Comparison of ENCODE assay signal across 1 cellular context in the genomic region with DNA sequence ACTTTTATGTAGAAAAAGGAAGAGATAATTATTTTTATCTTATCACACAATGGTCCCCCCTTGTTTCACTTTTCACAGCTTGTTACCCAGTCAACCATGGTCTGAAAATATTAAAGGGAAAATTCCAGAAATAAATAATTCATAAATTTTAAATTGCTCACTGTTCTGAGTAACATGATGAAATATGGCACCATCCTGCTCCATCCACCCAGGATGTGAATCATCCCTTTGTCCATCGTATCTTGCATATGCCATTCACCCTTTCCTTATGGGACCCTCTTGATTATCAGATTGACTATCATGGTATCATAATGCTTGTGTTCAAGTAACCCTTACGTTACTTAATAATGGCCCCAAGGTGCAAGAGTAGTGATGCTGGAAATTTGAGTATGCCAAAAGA.
TF ChIP-seq lines count a peak whose summit lies in the region.

No MANE protein-coding gene starts in this region.

TF ChIP-seq in HepG2, 621 proteins besides CTCF, POLR2A, EP300 and RAD21:
- TF ChIP-seq ZNF780A (CRISPR knock-in tag; IDR thresholded peaks at IDR 0.05) (no peak), SYNCRIP (IDR thresholded peaks at IDR 0.05; ENCODE audit: insufficient read depth, low read depth, low read length) (no peak), ZFP91 (CRISPR knock-in tag; IDR thresholded peaks at IDR 0.05; ENCODE audit: borderline replicate concordance) (no peak), ZBTB1 (CRISPR knock-in tag; IDR thresholded peaks at IDR 0.05; ENCODE audit: borderline replicate concordance) (no peak), NFIC (IDR thresholded peaks at IDR 0.05; ENCODE audit: low read length) (no peak), FOXM1 (CRISPR knock-in tag; IDR thresholded peaks at IDR 0.05) (no peak), SP4 (CRISPR knock-in tag; IDR thresholded peaks at IDR 0.05) (no peak), ZKSCAN8 (CRISPR knock-in tag; IDR thresholded peaks at IDR 0.05; ENCODE audit: borderline replicate concordance) (no peak), CBX1 (IDR thresholded peaks at IDR 0.05; ENCODE audit: low read depth) (no peak), PLSCR1 (CRISPR knock-in tag; IDR thresholded peaks at IDR 0.05; ENCODE audit: borderline replicate concordance) (no peak), MED1 (CRISPR knock-in tag; IDR thresholded peaks at IDR 0.05) (no peak), ZNF235 (CRISPR knock-in tag; IDR thresholded peaks at IDR 0.05; ENCODE audit: borderline replicate concordance) (no peak), ISX (CRISPR knock-in tag; conservative IDR thresholded peaks at IDR 0.05) (no peak), PAWR (CRISPR knock-in tag; IDR thresholded peaks at IDR 0.05; ENCODE audit: borderline replicate concordance) (no peak)
- TF ChIP-seq, protein P1, sequence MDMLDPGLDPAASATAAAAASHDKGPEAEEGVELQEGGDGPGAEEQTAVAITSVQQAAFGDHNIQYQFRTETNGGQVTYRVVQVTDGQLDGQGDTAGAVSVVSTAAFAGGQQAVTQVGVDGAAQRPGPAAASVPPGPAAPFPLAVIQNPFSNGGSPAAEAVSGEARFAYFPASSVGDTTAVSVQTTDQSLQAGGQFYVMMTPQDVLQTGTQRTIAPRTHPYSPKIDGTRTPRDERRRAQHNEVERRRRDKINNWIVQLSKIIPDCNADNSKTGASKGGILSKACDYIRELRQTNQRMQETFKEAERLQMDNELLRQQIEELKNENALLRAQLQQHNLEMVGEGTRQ (IDR thresholded peaks at IDR 0.05; ENCODE audit: low read depth, low read length) = no peak
- TF ChIP-seq, protein P1 (CRISPR knock-in tag; IDR thresholded peaks at IDR 0.05; ENCODE audit: borderline replicate concordance) = no peak
- TF ChIP-seq, protein P2, sequence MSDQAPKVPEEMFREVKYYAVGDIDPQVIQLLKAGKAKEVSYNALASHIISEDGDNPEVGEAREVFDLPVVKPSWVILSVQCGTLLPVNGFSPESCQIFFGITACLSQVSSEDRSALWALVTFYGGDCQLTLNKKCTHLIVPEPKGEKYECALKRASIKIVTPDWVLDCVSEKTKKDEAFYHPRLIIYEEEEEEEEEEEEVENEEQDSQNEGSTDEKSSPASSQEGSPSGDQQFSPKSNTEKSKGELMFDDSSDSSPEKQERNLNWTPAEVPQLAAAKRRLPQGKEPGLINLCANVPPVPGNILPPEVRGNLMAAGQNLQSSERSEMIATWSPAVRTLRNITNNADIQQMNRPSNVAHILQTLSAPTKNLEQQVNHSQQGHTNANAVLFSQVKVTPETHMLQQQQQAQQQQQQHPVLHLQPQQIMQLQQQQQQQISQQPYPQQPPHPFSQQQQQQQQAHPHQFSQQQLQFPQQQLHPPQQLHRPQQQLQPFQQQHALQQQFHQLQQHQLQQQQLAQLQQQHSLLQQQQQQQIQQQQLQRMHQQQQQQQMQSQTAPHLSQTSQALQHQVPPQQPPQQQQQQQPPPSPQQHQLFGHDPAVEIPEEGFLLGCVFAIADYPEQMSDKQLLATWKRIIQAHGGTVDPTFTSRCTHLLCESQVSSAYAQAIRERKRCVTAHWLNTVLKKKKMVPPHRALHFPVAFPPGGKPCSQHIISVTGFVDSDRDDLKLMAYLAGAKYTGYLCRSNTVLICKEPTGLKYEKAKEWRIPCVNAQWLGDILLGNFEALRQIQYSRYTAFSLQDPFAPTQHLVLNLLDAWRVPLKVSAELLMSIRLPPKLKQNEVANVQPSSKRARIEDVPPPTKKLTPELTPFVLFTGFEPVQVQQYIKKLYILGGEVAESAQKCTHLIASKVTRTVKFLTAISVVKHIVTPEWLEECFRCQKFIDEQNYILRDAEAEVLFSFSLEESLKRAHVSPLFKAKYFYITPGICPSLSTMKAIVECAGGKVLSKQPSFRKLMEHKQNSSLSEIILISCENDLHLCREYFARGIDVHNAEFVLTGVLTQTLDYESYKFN (CRISPR knock-in tag; conservative IDR thresholded peaks at IDR 0.05) = no peak
- TF ChIP-seq, protein P3, sequence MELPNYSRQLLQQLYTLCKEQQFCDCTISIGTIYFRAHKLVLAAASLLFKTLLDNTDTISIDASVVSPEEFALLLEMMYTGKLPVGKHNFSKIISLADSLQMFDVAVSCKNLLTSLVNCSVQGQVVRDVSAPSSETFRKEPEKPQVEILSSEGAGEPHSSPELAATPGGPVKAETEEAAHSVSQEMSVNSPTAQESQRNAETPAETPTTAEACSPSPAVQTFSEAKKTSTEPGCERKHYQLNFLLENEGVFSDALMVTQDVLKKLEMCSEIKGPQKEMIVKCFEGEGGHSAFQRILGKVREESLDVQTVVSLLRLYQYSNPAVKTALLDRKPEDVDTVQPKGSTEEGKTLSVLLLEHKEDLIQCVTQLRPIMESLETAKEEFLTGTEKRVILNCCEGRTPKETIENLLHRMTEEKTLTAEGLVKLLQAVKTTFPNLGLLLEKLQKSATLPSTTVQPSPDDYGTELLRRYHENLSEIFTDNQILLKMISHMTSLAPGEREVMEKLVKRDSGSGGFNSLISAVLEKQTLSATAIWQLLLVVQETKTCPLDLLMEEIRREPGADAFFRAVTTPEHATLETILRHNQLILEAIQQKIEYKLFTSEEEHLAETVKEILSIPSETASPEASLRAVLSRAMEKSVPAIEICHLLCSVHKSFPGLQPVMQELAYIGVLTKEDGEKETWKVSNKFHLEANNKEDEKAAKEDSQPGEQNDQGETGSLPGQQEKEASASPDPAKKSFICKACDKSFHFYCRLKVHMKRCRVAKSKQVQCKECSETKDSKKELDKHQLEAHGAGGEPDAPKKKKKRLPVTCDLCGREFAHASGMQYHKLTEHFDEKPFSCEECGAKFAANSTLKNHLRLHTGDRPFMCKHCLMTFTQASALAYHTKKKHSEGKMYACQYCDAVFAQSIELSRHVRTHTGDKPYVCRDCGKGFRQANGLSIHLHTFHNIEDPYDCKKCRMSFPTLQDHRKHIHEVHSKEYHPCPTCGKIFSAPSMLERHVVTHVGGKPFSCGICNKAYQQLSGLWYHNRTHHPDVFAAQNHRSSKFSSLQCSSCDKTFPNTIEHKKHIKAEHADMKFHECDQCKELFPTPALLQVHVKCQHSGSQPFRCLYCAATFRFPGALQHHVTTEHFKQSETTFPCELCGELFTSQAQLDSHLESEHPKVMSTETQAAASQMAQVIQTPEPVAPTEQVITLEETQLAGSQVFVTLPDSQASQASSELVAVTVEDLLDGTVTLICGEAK (IDR thresholded peaks at IDR 0.05) = no peak
- TF ChIP-seq, protein P3 (CRISPR knock-in tag; IDR thresholded peaks at IDR 0.05) = no peak
- TF ChIP-seq, protein P4, sequence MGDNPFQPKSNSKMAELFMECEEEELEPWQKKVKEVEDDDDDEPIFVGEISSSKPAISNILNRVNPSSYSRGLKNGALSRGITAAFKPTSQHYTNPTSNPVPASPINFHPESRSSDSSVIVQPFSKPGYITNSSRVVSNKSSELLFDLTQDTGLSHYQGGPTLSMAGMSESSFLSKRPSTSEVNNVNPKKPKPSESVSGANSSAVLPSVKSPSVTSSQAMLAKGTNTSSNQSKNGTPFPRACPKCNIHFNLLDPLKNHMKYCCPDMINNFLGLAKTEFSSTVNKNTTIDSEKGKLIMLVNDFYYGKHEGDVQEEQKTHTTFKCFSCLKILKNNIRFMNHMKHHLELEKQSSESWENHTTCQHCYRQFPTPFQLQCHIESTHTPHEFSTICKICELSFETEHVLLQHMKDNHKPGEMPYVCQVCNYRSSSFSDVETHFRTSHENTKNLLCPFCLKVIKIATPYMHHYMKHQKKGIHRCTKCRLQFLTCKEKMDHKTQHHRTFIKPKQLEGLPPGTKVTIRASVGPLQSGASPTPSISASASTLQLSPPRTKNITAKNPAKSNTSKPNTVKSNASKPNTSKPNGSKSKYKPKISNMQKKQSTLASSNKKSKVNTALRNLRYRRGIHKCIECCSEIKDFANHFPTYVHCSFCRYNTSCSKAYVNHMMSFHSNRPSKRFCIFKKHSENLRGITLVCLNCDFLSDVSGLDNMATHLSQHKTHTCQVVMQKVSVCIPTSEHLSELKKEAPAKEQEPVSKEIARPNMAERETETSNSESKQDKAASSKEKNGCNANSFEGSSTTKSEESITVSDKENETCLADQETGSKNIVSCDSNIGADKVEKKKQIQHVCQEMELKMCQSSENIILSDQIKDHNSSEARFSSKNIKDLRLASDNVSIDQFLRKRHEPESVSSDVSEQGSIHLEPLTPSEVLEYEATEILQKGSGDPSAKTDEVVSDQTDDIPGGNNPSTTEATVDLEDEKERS (CRISPR knock-in tag; IDR thresholded peaks at IDR 0.05) = no peak
- TF ChIP-seq, protein P5, sequence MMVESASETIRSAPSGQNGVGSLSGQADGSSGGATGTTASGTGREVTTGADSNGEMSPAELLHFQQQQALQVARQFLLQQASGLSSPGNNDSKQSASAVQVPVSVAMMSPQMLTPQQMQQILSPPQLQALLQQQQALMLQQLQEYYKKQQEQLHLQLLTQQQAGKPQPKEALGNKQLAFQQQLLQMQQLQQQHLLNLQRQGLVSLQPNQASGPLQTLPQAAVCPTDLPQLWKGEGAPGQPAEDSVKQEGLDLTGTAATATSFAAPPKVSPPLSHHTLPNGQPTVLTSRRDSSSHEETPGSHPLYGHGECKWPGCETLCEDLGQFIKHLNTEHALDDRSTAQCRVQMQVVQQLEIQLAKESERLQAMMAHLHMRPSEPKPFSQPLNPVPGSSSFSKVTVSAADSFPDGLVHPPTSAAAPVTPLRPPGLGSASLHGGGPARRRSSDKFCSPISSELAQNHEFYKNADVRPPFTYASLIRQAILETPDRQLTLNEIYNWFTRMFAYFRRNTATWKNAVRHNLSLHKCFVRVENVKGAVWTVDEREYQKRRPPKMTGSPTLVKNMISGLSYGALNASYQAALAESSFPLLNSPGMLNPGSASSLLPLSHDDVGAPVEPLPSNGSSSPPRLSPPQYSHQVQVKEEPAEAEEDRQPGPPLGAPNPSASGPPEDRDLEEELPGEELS (CRISPR knock-in tag; IDR thresholded peaks at IDR 0.05) = no peak
